In the genomic region with DNA sequence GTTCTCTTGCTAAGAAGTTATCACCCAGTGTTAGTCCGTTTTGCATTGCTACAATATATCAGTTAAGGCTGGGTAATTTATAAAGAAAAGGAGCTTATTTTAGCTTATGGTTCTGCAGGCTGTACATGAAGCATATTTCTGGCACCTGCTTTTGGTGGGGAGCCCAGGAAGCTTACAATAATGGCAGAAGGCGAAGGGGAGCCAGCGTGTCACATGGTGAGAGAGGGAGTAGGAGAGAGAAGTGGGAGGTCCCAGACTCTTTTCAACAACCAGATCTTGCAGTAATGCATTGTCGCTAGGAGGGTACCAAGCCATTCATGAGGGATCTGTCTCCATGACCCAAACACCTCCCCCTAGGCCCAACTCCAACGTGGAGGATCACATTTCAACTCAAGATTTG, we compare ENCODE assay signal across 24 cellular contexts.
"Had no signal": no experiment of that assay in that cellular context is flagged by ENCODE, and none has a peak within 500 bp of the region (broad histone marks: within the 10 kb centered on the region; RNA-seq: fewer than 3 reads in every experiment).

No MANE protein-coding gene starts in this region.

- H3K27me3 ChIP-seq: colonic mucosa, foreskin keratinocyte, hepatocyte, pancreas, right lobe of liver, tibial artery, upper lobe of left lung, uterus had no signal

- H3K4me3 Mint-ChIP-seq: endodermal cell; memory B cell; naive B cell; stimulated activated effector memory CD8-positive, alpha-beta T cell treated with anti-CD3 and anti-CD28 coated beads, Interleukin-12 subunit alpha, Interleukin-12 subunit beta, amount 100 ng/mL, for 72 hours had no signal

- H3K27me3 Mint-ChIP-seq: memory B cell, naive B cell had no signal

- H3K9me3 Mint-ChIP-seq: endodermal cell had no signal

- H3K4me3 ChIP-seq: colonic mucosa, hepatocyte, left ventricle myocardium inferior, lower lobe of right lung, pancreas, prostate gland, right lobe of liver, tibial artery, upper lobe of left lung, uterus had no signal

- DNase-seq: colonic mucosa; dermis blood vessel endothelial cell; endodermal cell; erythroblast; kidney; left cardiac atrium; left ventricle myocardium inferior; lower lobe of right lung; midbrain; naive B cell; nucleus accumbens; pancreas; right lobe of liver; stimulated activated CD4-positive, alpha-beta T cell treated with anti-CD3 and anti-CD28 coated beads, Interleukin-4, amount 100 ng/mL, for 1 hour; stimulated activated CD8-positive, alpha-beta memory T cell treated with anti-CD3 and anti-CD28 coated beads, Interleukin-4, amount 100 ng/mL, for 48 hours; stimulated activated naive CD8-positive, alpha-beta T cell treated with anti-CD3 and anti-CD28 coated beads, Interleukin-15, Interleukin-2, amounts not matched to agents 100 U/mL and 50 U/mL, for 24 hours; tibial artery; upper lobe of left lung; uterus had no signal

- H3K36me3 Mint-ChIP-seq: memory B cell; naive B cell; stimulated activated effector memory CD8-positive, alpha-beta T cell treated with anti-CD3 and anti-CD28 coated beads, Interleukin-12 subunit alpha, Interleukin-12 subunit beta, amount 100 ng/mL, for 72 hours had no signal

- H3K4me1 Mint-ChIP-seq: endodermal cell; memory B cell; naive B cell; stimulated activated effector memory CD8-positive, alpha-beta T cell treated with anti-CD3 and anti-CD28 coated beads, Interleukin-12 subunit alpha, Interleukin-12 subunit beta, amount 100 ng/mL, for 72 hours had no signal

- H3K27ac Mint-ChIP-seq: endodermal cell; memory B cell; naive B cell; stimulated activated effector memory CD8-positive, alpha-beta T cell treated with anti-CD3 and anti-CD28 coated beads, Interleukin-12 subunit alpha, Interleukin-12 subunit beta, amount 100 ng/mL, for 72 hours had no signal

- H3K36me3 ChIP-seq: colonic mucosa, left ventricle myocardium inferior, lower lobe of right lung, pancreas, prostate gland, right lobe of liver, tibial artery, upper lobe of left lung, uterus had no signal

- H3K9me3 ChIP-seq: colonic mucosa, left ventricle myocardium inferior, lower lobe of right lung, pancreas, prostate gland, right lobe of liver, tibial artery, upper lobe of left lung, uterus had no signal
